In genomic region chr11:12390687-12391110, GRCh38 we compare ENCODE assay signal across 17 cellular contexts. TPM values are rescaled to one million over a fixed set of nuclear protein-coding genes. Genes with fewer than 3 reads are reported as not detected.
DNase-seq lines count a peak whose midpoint lies in the region; ATAC-seq and TF ChIP-seq lines count a peak whose summit lies in the region.
"Had no signal": no experiment of that assay in that cellular context is flagged by ENCODE, and none has a peak within 500 bp of the region (broad histone marks: within the 10 kb centered on the region; RNA-seq: fewer than 3 reads in every experiment).

No MANE protein-coding gene starts in this region.

- peak overlapping the region; percentile 30 for H3K27ac ChIP-seq in left ventricle myocardium inferior (replicated peaks)
- H3K27ac ChIP-seq in body of pancreas = peak overlapping the region; percentile 33 to 69 (median 45)

- H3K4me3 ChIP-seq in left ventricle myocardium inferior (no peak overlapping the region), body of pancreas (no peak overlapping the region)
- H3K4me3 ChIP-seq: GM12878, tibial nerve had no signal

- no peaks in the 10 kb centered on the region for H3K9me3 Mint-ChIP-seq in activated T-helper 1 cell treated with anti-CD3 and anti-CD28 coated beads, Interleukin-12 subunit alpha, Interleukin-12 subunit beta, Interleukin-2, Interleukin-4 antibody, amounts not matched to agents 30 ng/mL and 10 ng/mL and 1 ng/mL, durations not matched to agents 14 hours and 24 hours and 36 hours

- no peak for TF ChIP-seq POLR2A in body of pancreas (IDR thresholded peaks at IDR 0.05)

- DNase-seq in left ventricle myocardium inferior (no peak), cardiac septum (ENCODE audit: low spot score) (no peak), body of pancreas (peak in 3 of 4 donors; percentile 38 to 60 (median 39)), myocyte (ENCODE audit: low read depth) (peak; percentile 76), HT-29 (ENCODE audit: low spot score) (no peak)
- no peak for DNase-seq in activated T-helper 1 cell treated with anti-CD3 and anti-CD28 coated beads, Interleukin-12 subunit alpha, Interleukin-12 subunit beta, Interleukin-2, Interleukin-4 antibody, amounts not matched to agents 30 ng/mL and 10 ng/mL and 1 ng/mL, durations not matched to agents 14 hours and 24 hours and 36 hours (ENCODE audit: low spot score)
- DNase-seq: activated CD8-positive, alpha-beta T cell treated with anti-CD3 and anti-CD28 coated beads for 36 hours; activated naive CD4-positive, alpha-beta T cell treated with Interleukin-2 at 50 U/mL for 16 hours; HCEC 1CT; naive B cell; NCI-H187; T1000 had no signal

- peak; percentile 59 for ATAC-seq in body of pancreas
- ATAC-seq in GM18909 (IDR thresholded peaks at IDR 0.05; ENCODE audit: poor library complexity, unreplicated experiment) = no peak
- no peak for ATAC-seq in HG03460 (IDR thresholded peaks at IDR 0.05; ENCODE audit: unreplicated experiment)
- ATAC-seq: activated CD8-positive, alpha-beta T cell treated with anti-CD3 and anti-CD28 coated beads for 36 hours; GM12878; HepG2 had no signal

- peaks cover 64% of the 10 kb centered on the region for H3K4me1 ChIP-seq in left ventricle myocardium inferior
- peaks cover 61% of the 10 kb centered on the region for H3K4me1 ChIP-seq in body of pancreas

- intact Hi-C loops in left ventricle myocardium inferior (cut with micrococcal nuclease) (no loop called here), cardiac septum (cut with DNase I) (no loop called here), body of pancreas (cut with DNase I) (no loop called here)
- intact Hi-C loops in activated T-helper 1 cell treated with anti-CD3 and anti-CD28 coated beads, Interleukin-12 subunit alpha, Interleukin-12 subunit beta, Interleukin-2, Interleukin-4 antibody, amounts not matched to agents 30 ng/mL and 10 ng/mL and 1 ng/mL, durations not matched to agents 14 hours and 24 hours and 36 hours (cut with micrococcal nuclease) = no loop called here

- peaks cover 3% of the 10 kb centered on the region for H3K27me3 Mint-ChIP-seq in activated T-helper 1 cell treated with anti-CD3 and anti-CD28 coated beads, Interleukin-12 subunit alpha, Interleukin-12 subunit beta, Interleukin-2, Interleukin-4 antibody, amounts not matched to agents 30 ng/mL and 10 ng/mL and 1 ng/mL, durations not matched to agents 14 hours and 24 hours and 36 hours (ENCODE audit: insufficient read depth)

- H3K9me3 ChIP-seq in left ventricle myocardium inferior (replicated peaks) (no peaks in the 10 kb centered on the region), body of pancreas (no peaks in the 10 kb centered on the region)

- no peak overlapping the region for H3K4me3 Mint-ChIP-seq in activated T-helper 1 cell treated with anti-CD3 and anti-CD28 coated beads, Interleukin-12 subunit alpha, Interleukin-12 subunit beta, Interleukin-2, Interleukin-4 antibody, amounts not matched to agents 30 ng/mL and 10 ng/mL and 1 ng/mL, durations not matched to agents 14 hours and 24 hours and 36 hours
- H3K4me3 Mint-ChIP-seq: activated CD8-positive, alpha-beta T cell treated with anti-CD3 and anti-CD28 coated beads for 36 hours; naive B cell had no signal

- H3K36me3 Mint-ChIP-seq in activated T-helper 1 cell treated with anti-CD3 and anti-CD28 coated beads, Interleukin-12 subunit alpha, Interleukin-12 subunit beta, Interleukin-2, Interleukin-4 antibody, amounts not matched to agents 30 ng/mL and 10 ng/mL and 1 ng/mL, durations not matched to agents 14 hours and 24 hours and 36 hours (ENCODE audit: low read depth) = no peaks in the 10 kb centered on the region
- H3K36me3 Mint-ChIP-seq: naive B cell had no signal

- no peak overlapping the region for H3K27ac Mint-ChIP-seq in activated T-helper 1 cell treated with anti-CD3 and anti-CD28 coated beads, Interleukin-12 subunit alpha, Interleukin-12 subunit beta, Interleukin-2, Interleukin-4 antibody, amounts not matched to agents 30 ng/mL and 10 ng/mL and 1 ng/mL, durations not matched to agents 14 hours and 24 hours and 36 hours
- H3K27ac Mint-ChIP-seq: activated CD8-positive, alpha-beta T cell treated with anti-CD3 and anti-CD28 coated beads for 36 hours; naive B cell had no signal

- H3K36me3 ChIP-seq in left ventricle myocardium inferior = no peaks in the 10 kb centered on the region
- no peaks in the 10 kb centered on the region for H3K36me3 ChIP-seq in body of pancreas (replicated peaks in 1 of 2; ENCODE audit: insufficient read depth in 1 of 2, low read depth in 2 of 2)

- H3K4me1 Mint-ChIP-seq in activated T-helper 1 cell treated with anti-CD3 and anti-CD28 coated beads, Interleukin-12 subunit alpha, Interleukin-12 subunit beta, Interleukin-2, Interleukin-4 antibody, amounts not matched to agents 30 ng/mL and 10 ng/mL and 1 ng/mL, durations not matched to agents 14 hours and 24 hours and 36 hours (ENCODE audit: low read depth) = no peaks in the 10 kb centered on the region
- H3K4me1 Mint-ChIP-seq: naive B cell had no signal

- no peak for TF ChIP-seq CTCF in left ventricle myocardium inferior (IDR thresholded peaks at IDR 0.05; ENCODE audit: borderline replicate concordance)
- TF ChIP-seq CTCF in body of pancreas (IDR thresholded peaks at IDR 0.05) = no peak

- H3K27me3 ChIP-seq in left ventricle myocardium inferior (ENCODE audit: low read depth) (no peaks in the 10 kb centered on the region), body of pancreas (no peaks in the 10 kb centered on the region)
- H3K27me3 ChIP-seq: tibial nerve had no signal

RNA-seq across cellular contexts. Expression of gene PARVA, which starts 13.3 kb away (rescaled TPM):
- total RNA-seq in left ventricle myocardium inferior = 75.4 TPM
- total RNA-seq in cardiac septum = 70.5 TPM
- 10 to 100 TPM; 32.0 to 33.7 TPM for total RNA-seq in body of pancreas
- total RNA-seq in myocyte = 70.5 and 74.5 TPM in 2 replicates
- 107 TPM for polyA plus RNA-seq in myocyte (2012)
- 13.9 and 16.7 TPM in 2 replicates for total RNA-seq in HT-29 (2014; rRNA removed; shearing (Covaris generic))
- total RNA-seq in activated T-helper 1 cell treated with anti-CD3 and anti-CD28 coated beads, Interleukin-12 subunit alpha, Interleukin-12 subunit beta, Interleukin-2, Interleukin-4 antibody, amounts not matched to agents 30 ng/mL and 10 ng/mL and 1 ng/mL, durations not matched to agents 14 hours and 24 hours and 36 hours = not detected in 2 replicates
- total RNA-seq: activated CD8-positive, alpha-beta T cell treated with anti-CD3 and anti-CD28 coated beads for 36 hours had no signal

Comparison
In these comparisons a context has a peak if more than half of its experiments do, and no peak if none do; other contexts are left out.
1. DNase-seq: peak in body of pancreas (3 of 4) and myocyte (single experiment); none in left ventricle myocardium inferior (single experiment), cardiac septum (single experiment), HT-29 (single experiment) and activated T-helper 1 cell treated with anti-CD3 and anti-CD28 coated beads, Interleukin-12 subunit alpha, Interleukin-12 subunit beta, Interleukin-2, Interleukin-4 antibody, amounts not matched to agents 30 ng/mL and 10 ng/mL and 1 ng/mL, durations not matched to agents 14 hours and 24 hours and 36 hours (single experiment).
2. RNA of gene PARVA, which starts 13.3 kb away (total RNA-seq): 75.4 TPM in left ventricle myocardium inferior (single experiment), 70.5 TPM in cardiac septum (single experiment), 70.5 to 74.5 TPM in myocyte, 32.0 to 33.7 TPM in body of pancreas and 13.9 to 16.7 TPM in HT-29; not detected in activated T-helper 1 cell treated with anti-CD3 and anti-CD28 coated beads, Interleukin-12 subunit alpha, Interleukin-12 subunit beta, Interleukin-2, Interleukin-4 antibody, amounts not matched to agents 30 ng/mL and 10 ng/mL and 1 ng/mL, durations not matched to agents 14 hours and 24 hours and 36 hours; every median in the first group is over 10 times any median in the second.